In the genomic region with DNA sequence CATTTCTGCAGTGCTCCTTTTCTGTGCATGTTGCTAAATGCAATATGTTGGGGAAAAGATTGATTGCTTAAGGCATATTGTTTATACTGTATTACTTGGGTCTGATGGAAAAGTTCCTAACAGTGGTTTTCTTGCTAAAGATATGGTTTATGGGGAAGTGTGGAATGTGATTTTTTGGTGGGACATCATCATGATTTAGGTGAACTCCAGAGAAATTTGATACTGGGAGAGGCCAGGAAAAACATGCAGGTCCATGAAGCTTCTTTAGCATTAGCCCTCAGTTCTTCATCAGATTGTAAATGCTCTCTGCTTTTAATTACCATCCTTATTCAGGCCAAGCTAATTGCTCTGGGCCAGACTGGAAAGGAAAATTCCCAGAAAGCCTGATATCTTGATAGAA, we compare ENCODE assay signal across 18 cellular contexts.
DNase-seq lines count a peak whose midpoint lies in the region; TF ChIP-seq lines count a peak whose summit lies in the region.
"Had no signal": no experiment of that assay in that cellular context is flagged by ENCODE, and none has a peak within 500 bp of the region (broad histone marks: within the 10 kb centered on the region; RNA-seq: fewer than 3 reads in every experiment).

No MANE protein-coding gene starts in this region.

- no peaks in the 10 kb centered on the region for H3K36me3 ChIP-seq in stomach

- peak overlapping the region; percentile 29 for H3K4me3 Mint-ChIP-seq in nephron progenitor cell
- H3K4me3 Mint-ChIP-seq: B cell; CD4-positive, CD25-positive, alpha-beta regulatory T cell; CD8-positive, alpha-beta memory T cell; H9 had no signal

- H3K4me3 ChIP-seq in AG10803 (ENCODE audit: low read length) (no peak overlapping the region), stomach (no peak overlapping the region)
- H3K4me3 ChIP-seq: GM12878 had no signal

- no peak overlapping the region for H3K27ac Mint-ChIP-seq in nephron progenitor cell
- H3K27ac Mint-ChIP-seq: B cell; CD8-positive, alpha-beta memory T cell; H9 had no signal

- H3K27ac ChIP-seq in stomach = no peak overlapping the region

- H3K9me3 ChIP-seq in stomach = no peaks in the 10 kb centered on the region

- no peaks in the 10 kb centered on the region for H3K27me3 ChIP-seq in stomach

- TF ChIP-seq CTCF in AG10803 (conservative IDR thresholded peaks at IDR 0.05; ENCODE audit: low read length) = no peak
- TF ChIP-seq CTCF in nephron progenitor cell (IDR thresholded peaks at IDR 0.05) = no peak
- no peak for TF ChIP-seq CTCF in stomach (IDR thresholded peaks at IDR 0.05)

- H3K4me1 Mint-ChIP-seq in nephron progenitor cell = peaks cover 9% of the 10 kb centered on the region
- H3K4me1 Mint-ChIP-seq: B cell; CD4-positive, CD25-positive, alpha-beta regulatory T cell; CD8-positive, alpha-beta memory T cell had no signal

- TF ChIP-seq EP300 in stomach (IDR thresholded peaks at IDR 0.05) = no peak

- DNase-seq in AG10803 (ENCODE audit: low read depth) (peak; percentile 69), M059J (ENCODE audit: low read depth) (peak; percentile 40), fibroblast of peridontal ligament (ENCODE audit: extremely low read depth) (peak; percentile 84), nephron progenitor cell (no peak), iPS-NIHi7 (ENCODE audit: extremely low spot score) (no peak), DMS53 treated with DMSO at 0.1 percent for 48 hours (lab: John Stamatoyannopoulos, UW; ENCODE audit: unreplicated experiment) (no peak), stomach (no peak)
- DNase-seq: C1 segment of cervical spinal cord; CD4-positive, CD25-positive, alpha-beta regulatory T cell; CD8-positive, alpha-beta memory T cell; COR-L47; DMS 273 treated with DMSO at 0.1 percent for 48 hours; DMS79; GF-D8; H9; KG1 had no signal

- no peak for TF ChIP-seq POLR2A in stomach (IDR thresholded peaks at IDR 0.05)

- intact Hi-C loops in stomach (cut with DNase I; ENCODE audit: low total_unique reads) = no loop called here

- no peaks in the 10 kb centered on the region for H3K36me3 Mint-ChIP-seq in nephron progenitor cell (ENCODE audit: low read depth)
- H3K36me3 Mint-ChIP-seq: CD4-positive, CD25-positive, alpha-beta regulatory T cell; CD8-positive, alpha-beta memory T cell had no signal

- H3K9me3 Mint-ChIP-seq in nephron progenitor cell = no peaks in the 10 kb centered on the region
- H3K9me3 Mint-ChIP-seq: H9 had no signal

- no peaks in the 10 kb centered on the region for H3K4me1 ChIP-seq in stomach

- peaks cover 11% of the 10 kb centered on the region for H3K27me3 Mint-ChIP-seq in nephron progenitor cell (ENCODE audit: low read depth, poor library complexity)
- H3K27me3 Mint-ChIP-seq: B cell; CD8-positive, alpha-beta memory T cell had no signal

Comparison
In these comparisons a context has a peak if more than half of its experiments do, and no peak if none do; other contexts are left out.
1. DNase-seq: peak in AG10803 (single experiment), M059J (single experiment) and fibroblast of peridontal ligament (single experiment); none in nephron progenitor cell (single experiment), iPS-NIHi7 (single experiment), DMS53 treated with DMSO at 0.1 percent for 48 hours (single experiment) and stomach (single experiment).